Comparison of ENCODE assay signal across 15 cellular contexts in genomic region chr2:240902615-240903041, GRCh38. TPM values are rescaled to one million over a fixed set of nuclear protein-coding genes. Genes with fewer than 3 reads are reported as not detected.
DNase-seq lines count a peak whose midpoint lies in the region; ATAC-seq, FAIRE-seq and TF ChIP-seq lines count a peak whose summit lies in the region.
"Had no signal": no experiment of that assay in that cellular context is flagged by ENCODE, and none has a peak within 500 bp of the region (broad histone marks: within the 10 kb centered on the region; RNA-seq: fewer than 3 reads in every experiment).

No MANE protein-coding gene starts in this region.

- TF ChIP-seq CTCF in kidney (IDR thresholded peaks at IDR 0.05; ENCODE audit: borderline replicate concordance, extremely low read depth, insufficient read depth) (no peak), sigmoid colon (IDR thresholded peaks at IDR 0.05) (no peak)

- no peak for TF ChIP-seq EP300 in sigmoid colon (IDR thresholded peaks at IDR 0.05)

- no peak overlapping the region for H3K4ac ChIP-seq in trophoblast cell (ENCODE audit: low read depth, low read length)

- no peak for FAIRE-seq in kidney (lab: Jason Lieb, UNC)

- H3K27me3 ChIP-seq in trophoblast cell (ENCODE audit: insufficient read depth, low read length) = peaks cover 4% of the 10 kb centered on the region
- H3K27me3 ChIP-seq in sigmoid colon = peaks cover 5 to 23% (median 6%) of the 10 kb centered on the region in 3 donors

- H3K4me3 ChIP-seq in kidney (ENCODE audit: low read length in 2 of 2) (no peak overlapping the region), trophoblast cell (ENCODE audit: low read depth, low read length) (no peak overlapping the region), sigmoid colon (no peak overlapping the region)
- H3K4me3 ChIP-seq: BLaER1 treated with 17β-estradiol and CSF1 and Interleukin-3, amounts not matched to agents 10 nM and 100 nM; GM23248 had no signal

- WGBS in trophoblast cell (ENCODE audit: extremely low coverage, insufficient coverage, insufficient read length) = no CpG with 5 or more reads among the region's 7 CpGs
- 9 to 55% methylated on average over 7 of the region's 7 CpGs for WGBS in sigmoid colon, 2 donors

- no peak overlapping the region for H2BK12ac ChIP-seq in trophoblast cell (ENCODE audit: low read length)

- no peak overlapping the region for H2BK120ac ChIP-seq in trophoblast cell (ENCODE audit: insufficient read depth, low read length, poor library complexity)

- no peaks in the 10 kb centered on the region for H3K36me3 ChIP-seq in kidney (ENCODE audit: control insufficient read depth in 1 of 2, insufficient read depth in 2 of 2, low read length in 2 of 2)
- no peaks in the 10 kb centered on the region for H3K36me3 ChIP-seq in trophoblast cell (ENCODE audit: control insufficient read depth in 1 of 2, insufficient read depth in 2 of 2, low read length in 2 of 2)
- H3K36me3 ChIP-seq in sigmoid colon = no peaks in the 10 kb centered on the region
- H3K36me3 ChIP-seq: BLaER1 treated with 17β-estradiol and CSF1 and Interleukin-3, amounts not matched to agents 10 nM and 100 nM had no signal

- intact Hi-C loops in kidney (cut with DNase I) = no loop called here
- intact Hi-C loops in sigmoid colon (cut with DNase I) = no loop called here

- peaks cover 0 to 6% of the 10 kb centered on the region in 2 donors for H3K4me1 ChIP-seq in kidney (ENCODE audit: control insufficient read depth in 1 of 2, insufficient read depth in 1 of 2, low read depth in 1 of 2, low read length in 2 of 2)
- peaks cover 13 to 14% of the 10 kb centered on the region in 2 experiments for H3K4me1 ChIP-seq in trophoblast cell (ENCODE audit: control insufficient read depth in 1 of 2, insufficient read depth in 2 of 2, low read length in 2 of 2)
- no peaks in the 10 kb centered on the region for H3K4me1 ChIP-seq in sigmoid colon

- no peak overlapping the region for H2BK5ac ChIP-seq in trophoblast cell (ENCODE audit: low read depth, low read length, poor library complexity)

- DNase-seq in NCI-H146 (lab: John Stamatoyannopoulos, UW) (peak; percentile 44), NCI-H146 treated with DMSO at 0.1 percent for 48 hours (lab: John Stamatoyannopoulos, UW; ENCODE audit: unreplicated experiment) (no peak), RPMI7951 (ENCODE audit: low read depth) (peak; percentile 38), kidney (peak; percentile 63), trophoblast cell (peak; percentile 28 to 71), sigmoid colon (no peak), SW480 (ENCODE audit: low spot score) (no peak)
- DNase-seq: GM23248, MV-4-11, NCI-H1694, NCI-H2107 had no signal

- no peak for ATAC-seq in HG02981 (IDR thresholded peaks at IDR 0.05; ENCODE audit: unreplicated experiment)

- H3K9ac ChIP-seq in kidney (ENCODE audit: low read length in 2 of 2) (no peak overlapping the region), trophoblast cell (ENCODE audit: low read length) (no peak overlapping the region)
- H3K9ac ChIP-seq: BLaER1 treated with 17β-estradiol and CSF1 and Interleukin-3, amounts not matched to agents 10 nM and 100 nM; GM23248 had no signal

- no peak overlapping the region for H4K12ac ChIP-seq in trophoblast cell (ENCODE audit: low read depth, low read length)

- no peak overlapping the region for H2AFZ ChIP-seq in trophoblast cell (ENCODE audit: insufficient read depth, low read length, poor library complexity)
- H2AFZ ChIP-seq: GM23248 had no signal

- H3K79me1 ChIP-seq in trophoblast cell (ENCODE audit: low read length) = no peaks in the 10 kb centered on the region

- no peaks in the 10 kb centered on the region for H3K79me2 ChIP-seq in trophoblast cell (ENCODE audit: control insufficient read depth, insufficient read depth, low read length, poor library complexity)

- no peak overlapping the region for H3K14ac ChIP-seq in trophoblast cell (ENCODE audit: low read length)

- H4K91ac ChIP-seq in trophoblast cell (ENCODE audit: low read depth, low read length) = no peak overlapping the region

- H3K23ac ChIP-seq in trophoblast cell (ENCODE audit: low read length) = no peak overlapping the region

- H3K27ac ChIP-seq in kidney (ENCODE audit: low read depth in 2 of 2, low read length in 2 of 2) (no peak overlapping the region), trophoblast cell (ENCODE audit: low read depth, low read length) (no peak overlapping the region), sigmoid colon (no peak overlapping the region)
- H3K27ac ChIP-seq: 22Rv1; BLaER1 treated with 17β-estradiol and CSF1 and Interleukin-3, amounts not matched to agents 10 nM and 100 nM; GM23248 had no signal

- no peak for TF ChIP-seq POLR2A in sigmoid colon (IDR thresholded peaks at IDR 0.05)

- no peak overlapping the region for H3K4me2 ChIP-seq in trophoblast cell (ENCODE audit: low read length)

- H2AK5ac ChIP-seq in trophoblast cell (ENCODE audit: low read length) = no peak overlapping the region

- H3K9me3 ChIP-seq in kidney (ENCODE audit: control insufficient read depth in 1 of 2, low read length in 2 of 2) (no peaks in the 10 kb centered on the region), trophoblast cell (ENCODE audit: insufficient read depth, low read depth, low read length) (peaks cover 5% of the 10 kb centered on the region), sigmoid colon (no peaks in the 10 kb centered on the region)

- H4K8ac ChIP-seq in trophoblast cell (ENCODE audit: low read depth, low read length) = no peak overlapping the region

- no peak overlapping the region for H3K18ac ChIP-seq in trophoblast cell (ENCODE audit: low read length)

RNA-seq across cellular contexts. Expression of gene CROCC2, which starts 3.5 kb away (rescaled TPM):
- 0.12 TPM in 1 of 2 replicates, not detected in the other for total RNA-seq in RPMI7951 (2014; rRNA removed; shearing (Covaris generic))
- total RNA-seq in kidney (0.13 TPM), sigmoid colon (not detected)
- polyA plus RNA-seq in kidney (ENCODE audit: insufficient read depth, low read depth, low replicate concordance) (not detected), sigmoid colon (under 1 TPM in 2 of 3 donors, not detected in 1; under 0.01 to 0.09 TPM)
- polyA plus RNA-seq in trophoblast cell (2013) = not detected in 2 replicates
- total RNA-seq: HT-29 had no signal
- polyA plus RNA-seq: GM23248 had no signal

RNA-seq across cellular contexts. Expression of gene MAB21L4, which starts 6.7 kb away (rescaled TPM):
- total RNA-seq in RPMI7951 (2014; rRNA removed; shearing (Covaris generic)) = not detected in 2 replicates
- 6.1 TPM for total RNA-seq in kidney
- polyA plus RNA-seq in kidney (ENCODE audit: insufficient read depth, low read depth, low replicate concordance) = 28.5 TPM
- 0.04 and 0.08 TPM in 2 replicates for polyA plus RNA-seq in trophoblast cell (2013)
- total RNA-seq in sigmoid colon = not detected
- polyA plus RNA-seq in sigmoid colon = 10 to 100 TPM in 1 of 3 donors, 1 to 10 TPM in 2; 1.2 to 17.6 (median 1.7) TPM
- total RNA-seq: GM23248 had no signal
- polyA plus RNA-seq: GM23248 had no signal

RNA-seq across cellular contexts. Expression of gene AGXT, which starts 34.0 kb away (rescaled TPM):
- total RNA-seq in RPMI7951 (2014; rRNA removed; shearing (Covaris generic)) = 0.10 and 0.24 TPM in 2 replicates
- total RNA-seq in kidney = 0.09 TPM
- polyA plus RNA-seq in kidney (ENCODE audit: insufficient read depth, low read depth, low replicate concordance) = 12.5 TPM
- polyA plus RNA-seq in trophoblast cell (2013) = not detected in 2 replicates
- not detected for total RNA-seq in sigmoid colon
- polyA plus RNA-seq in sigmoid colon = 1 to 10 TPM in 2 of 3 donors, under 1 TPM in 1; 0.60 to 2.4 (median 1.6) TPM
- total RNA-seq: GM23248 had no signal
- polyA plus RNA-seq: GM23248 had no signal

Comparison
In these comparisons a context has a peak if more than half of its experiments do, and no peak if none do; other contexts are left out.
1. DNase-seq: peak in NCI-H146 (single experiment), RPMI7951 (single experiment), kidney (single experiment) and trophoblast cell (2 of 2); none in NCI-H146 treated with DMSO at 0.1 percent for 48 hours (single experiment), sigmoid colon (single experiment) and SW480 (single experiment).